In genomic region chr1:230978491-230979388, GRCh38 we compare ENCODE assay signal across 8 cellular contexts. TPM values are rescaled to one million over a fixed set of nuclear protein-coding genes. Genes with fewer than 3 reads are reported as not detected.
DNase-seq lines count a peak whose midpoint lies in the region; ATAC-seq, FAIRE-seq and TF ChIP-seq lines count a peak whose summit lies in the region.

ARV1 (plus strand) TSS chr1:230979094; CDS start chr1:230979106, 12 bp downstream.
TTC13 (minus strand) TSS chr1:230978861; CDS start chr1:230978830, 31 bp downstream.

- H3K79me2 ChIP-seq in OCI-LY3 (ENCODE audit: low read length): peaks cover 71% of the 10 kb centered on the region

- peak within 1 kb of the TSS; percentile 40 for H3K27ac ChIP-seq in OCI-LY3 (ENCODE audit: low read length)

- no peaks in the 10 kb centered on the region for H3K36me3 Mint-ChIP-seq in mesothelial cell of epicardium

- peak; percentile 93 for ATAC-seq in GM21526 (IDR thresholded peaks at IDR 0.05; ENCODE audit: low FRiP score, unreplicated experiment)

- peaks cover 17% of the 10 kb centered on the region for H3K4me1 ChIP-seq in OCI-LY3 (ENCODE audit: low read length)

- H4K20me1 ChIP-seq in OCI-LY3 (ENCODE audit: insufficient read depth, low read length): no peaks in the 10 kb centered on the region

- H2AFZ ChIP-seq in OCI-LY3 (ENCODE audit: low read depth, low read length): peak within 1 kb of the TSS; percentile 50

- TF ChIP-seq CTCF in OCI-LY3 (IDR thresholded peaks at IDR 0.05; ENCODE audit: low read depth, low read length) (peak; percentile 68), mesothelial cell of epicardium (IDR thresholded peaks at IDR 0.05; ENCODE audit: unreplicated experiment) (no peak)

- no peaks in the 10 kb centered on the region for H3K9me3 ChIP-seq in OCI-LY3 (ENCODE audit: insufficient read depth, low read length)

- no peaks in the 10 kb centered on the region for H3K9me3 Mint-ChIP-seq in mesothelial cell of epicardium

- H3K36me3 ChIP-seq in OCI-LY3 (replicated peaks; ENCODE audit: low read depth, low read length): peaks cover 12% of the 10 kb centered on the region

- DNase-seq in DMS114 treated with DMSO at 0.1 percent for 48 hours (lab: John Stamatoyannopoulos, UW; ENCODE audit: unreplicated experiment) (peak; percentile 96), HuH-7.5 (ENCODE audit: low spot score) (peak; percentile 94), mesothelial cell of epicardium (ENCODE audit: low spot score in 2 of 2, unreplicated experiment in 2 of 2) (peak; percentile 93 to 95)
- peak; percentile 96 for DNase-seq in activated CD8-positive, alpha-beta memory T cell treated with anti-CD3 and anti-CD28 coated beads, Interleukin-2, amount 50 U/mL, for 48 hours
- peak; percentile 98 to 99 for DNase-seq in stimulated activated CD8-positive, alpha-beta memory T cell treated with anti-CD3 and anti-CD28 coated beads, Interleukin-15, amount 100 ng/mL, for 48 hours (ENCODE audit: low read depth in 2 of 2)

- peak within 1 kb of the TSS; percentile 90 for H3K4me2 ChIP-seq in OCI-LY3 (ENCODE audit: low read length)

- no peaks in the 10 kb centered on the region for H3K27me3 ChIP-seq in OCI-LY3 (ENCODE audit: low read depth, low read length)

- FAIRE-seq in endometrium (lab: Jason Lieb, UNC): peak; percentile 96

- no peaks in the 10 kb centered on the region for H3K27me3 Mint-ChIP-seq in mesothelial cell of epicardium (ENCODE audit: low read depth)

- peak within 1 kb of the TSS; percentile 84 for H3K4me3 ChIP-seq in OCI-LY3 (ENCODE audit: low read length)

- peaks cover 28% of the 10 kb centered on the region for H3K4me1 Mint-ChIP-seq in mesothelial cell of epicardium

- H3K4me3 Mint-ChIP-seq in mesothelial cell of epicardium: peak within 1 kb of the TSS; percentile 99

- H3K27ac Mint-ChIP-seq in mesothelial cell of epicardium: peak within 1 kb of the TSS; percentile 96

- peak within 1 kb of the TSS; percentile 82 for H3K9ac ChIP-seq in OCI-LY3 (ENCODE audit: low read length)

RNA-seq across cellular contexts. Expression of gene ARV1, which starts in this region (rescaled TPM):
- total RNA-seq in mesothelial cell of epicardium: 10.2 to 11.0 TPM (median 10.6 TPM) in 3 replicates

RNA-seq across cellular contexts. Expression of gene TTC13, which starts in this region (rescaled TPM):
- 15.5 to 16.2 TPM (median 15.6 TPM) in 3 replicates for total RNA-seq in mesothelial cell of epicardium

Comparison
In these comparisons a context has a peak if more than half of its experiments do, and no peak if none do; other contexts are left out.
1. Peak in every context shown above with its lines: DNase-seq, ATAC-seq, H3K4me3 ChIP-seq and H3K27ac ChIP-seq.